ENCODE assay signal across 11 cellular contexts in genomic region chr4:124590480-124590879, GRCh38.
"Had no signal": no experiment of that assay in that cellular context is flagged by ENCODE, and none has a peak within 500 bp of the region (broad histone marks: within the 10 kb centered on the region; RNA-seq: fewer than 3 reads in every experiment).

No MANE protein-coding gene starts in this region.

- DNase-seq: activated CD4-positive, alpha-beta T cell treated with anti-CD3 and anti-CD28 coated beads, Interleukin-2, amount 50 U/mL, for 1 hour; activated CD8-positive, alpha-beta memory T cell treated with anti-CD3 and anti-CD28 coated beads for 24 hours; activated naive CD8-positive, alpha-beta T cell treated with anti-CD3 and anti-CD28 coated beads, Interleukin-2, amount 10 ng/mL, durations not matched to agents 7 days and 5 days; brain microvascular endothelial cell; stimulated activated naive CD8-positive, alpha-beta T cell treated with anti-CD3 and anti-CD28 coated beads, Interleukin-15, amount 100 ng/mL, for 72 hours had no signal

- H3K36me3 ChIP-seq: brain microvascular endothelial cell, esophagus muscularis mucosa had no signal

- H3K27ac ChIP-seq: brain microvascular endothelial cell, coronary artery, esophagus muscularis mucosa had no signal

- ATAC-seq: activated CD4-positive, CD25-positive, alpha-beta regulatory T cell treated with anti-CD3 and anti-CD28 coated beads, Interleukin-2, amount 50 U/mL, for 24 hours; sciatic nerve; stimulated activated naive CD8-positive, alpha-beta T cell treated with anti-CD3 and anti-CD28 coated beads, Interleukin-15, amount 100 ng/mL, for 72 hours had no signal

- H3K27me3 ChIP-seq: brain microvascular endothelial cell, esophagus muscularis mucosa had no signal

- H3K4me3 ChIP-seq: coronary artery, esophagus muscularis mucosa, lung had no signal

- FAIRE-seq: islet of Langerhans had no signal

- H3K4me1 ChIP-seq: esophagus muscularis mucosa had no signal
